Comparison of ENCODE assay signal across 9 cellular contexts in genomic region chr6:11618533-11618932, GRCh38.
DNase-seq lines count a peak whose midpoint lies in the region; ATAC-seq, FAIRE-seq and TF ChIP-seq lines count a peak whose summit lies in the region.
"Had no signal": no experiment of that assay in that cellular context is flagged by ENCODE, and none has a peak within 500 bp of the region (broad histone marks: within the 10 kb centered on the region; RNA-seq: fewer than 3 reads in every experiment).

No MANE protein-coding gene starts in this region.

- H3K27me3 Mint-ChIP-seq in astrocyte (ENCODE audit: low read depth, unreplicated experiment) (no peaks in the 10 kb centered on the region), nephron (ENCODE audit: low read depth) (no peaks in the 10 kb centered on the region), natural killer cell (ENCODE audit: low read depth in 2 of 2) (peaks cover 0 to 3% of the 10 kb centered on the region in 2 donors)

- intact Hi-C loops in natural killer cell (cut with micrococcal nuclease) (no loop called here), psoas muscle (cut with DNase I) (no loop called here)

- H3K79me2 ChIP-seq in astrocyte (ENCODE audit: insufficient read depth, low read length): no peaks in the 10 kb centered on the region

- H3K36me3 ChIP-seq in astrocyte (ENCODE audit: insufficient read depth, low read length) (no peaks in the 10 kb centered on the region), psoas muscle (ENCODE audit: insufficient read depth in 1 of 2, low read depth in 1 of 2) (no peaks in the 10 kb centered on the region)
- H3K36me3 ChIP-seq: neutrophil had no signal

- H3K9me3 ChIP-seq in astrocyte (ENCODE audit: insufficient read depth, low read depth, low read length): no peaks in the 10 kb centered on the region
- no peaks in the 10 kb centered on the region for H3K9me3 ChIP-seq in psoas muscle
- H3K9me3 ChIP-seq: neutrophil had no signal

- no peak overlapping the region for H3K4me2 ChIP-seq in astrocyte (ENCODE audit: low read length)

- no peaks in the 10 kb centered on the region for H4K20me1 ChIP-seq in astrocyte (ENCODE audit: insufficient read depth, low read length)

- no peak overlapping the region for H3K4me3 Mint-ChIP-seq in astrocyte (ENCODE audit: unreplicated experiment)
- H3K4me3 Mint-ChIP-seq in nephron: no peak overlapping the region
- H3K4me3 Mint-ChIP-seq in natural killer cell: no peak overlapping the region

- H3K36me3 Mint-ChIP-seq in astrocyte (ENCODE audit: low read depth, unreplicated experiment) (no peaks in the 10 kb centered on the region), nephron (ENCODE audit: low read depth) (no peaks in the 10 kb centered on the region), natural killer cell (no peaks in the 10 kb centered on the region)

- FAIRE-seq in astrocyte (lab: Jason Lieb, UNC): no peak

- H3K4me1 Mint-ChIP-seq in astrocyte (ENCODE audit: low read depth, unreplicated experiment) (peaks cover 27% of the 10 kb centered on the region), nephron (peaks cover 20% of the 10 kb centered on the region), natural killer cell (no peaks in the 10 kb centered on the region)

- peaks cover 30% of the 10 kb centered on the region for H3K4me1 ChIP-seq in astrocyte (ENCODE audit: insufficient read depth, low read length)
- H3K4me1 ChIP-seq in psoas muscle: no peaks in the 10 kb centered on the region

- no peak overlapping the region for H3K27ac ChIP-seq in astrocyte (ENCODE audit: low read depth, low read length)
- no peak overlapping the region for H3K27ac ChIP-seq in psoas muscle
- H3K27ac ChIP-seq: epithelial cell of prostate, neutrophil had no signal

- H3K27ac Mint-ChIP-seq in astrocyte (ENCODE audit: unreplicated experiment) (no peak overlapping the region), nephron (no peak overlapping the region), natural killer cell (no peak overlapping the region)

- peak; percentile 39 for TF ChIP-seq CTCF in GM12865 (IDR thresholded peaks at IDR 0.05; ENCODE audit: insufficient read depth, low read depth, low read length, missing control alignments)
- peak; percentile 35 for TF ChIP-seq CTCF in astrocyte (IDR thresholded peaks at IDR 0.05; ENCODE audit: insufficient read depth, low read depth, low read length)
- peak in 2 of 3 experiments; percentile 11 to 16 for TF ChIP-seq CTCF in nephron (IDR thresholded peaks at IDR 0.05; ENCODE audit: unreplicated experiment in 3 of 3)
- no peak for TF ChIP-seq CTCF in natural killer cell (IDR thresholded peaks at IDR 0.05)
- TF ChIP-seq CTCF in psoas muscle (IDR thresholded peaks at IDR 0.05): no peak

- H3K4me3 ChIP-seq in GM12865 (ENCODE audit: low read depth, low read length) (no peak overlapping the region), astrocyte (ENCODE audit: insufficient read depth, low read depth, low read length) (no peak overlapping the region), psoas muscle (no peak overlapping the region)

- 45 to 72% (median 53%) methylated on average over 4 of the region's 4 CpGs for WGBS in psoas muscle, 3 donors

- H2AFZ ChIP-seq in astrocyte (ENCODE audit: low read depth, low read length): no peak overlapping the region

- H3K9ac ChIP-seq in astrocyte (ENCODE audit: low read length): no peak overlapping the region

- ATAC-seq in natural killer cell (no peak), psoas muscle (no peak)

- H3K27me3 ChIP-seq in astrocyte (ENCODE audit: insufficient read depth, low read length): no peaks in the 10 kb centered on the region
- no peaks in the 10 kb centered on the region for H3K27me3 ChIP-seq in psoas muscle (ENCODE audit: insufficient read depth in 3 of 3, low read length in 2 of 3)
- H3K27me3 ChIP-seq: neutrophil had no signal

- in situ Hi-C loops in KBM-7 (cut with MboI; ENCODE audit: low pct_unique_long_range_greater_than_20kb, low sequenced_read_pairs): no loop called here

- H3K9me3 Mint-ChIP-seq in astrocyte (ENCODE audit: unreplicated experiment) (no peaks in the 10 kb centered on the region), nephron (no peaks in the 10 kb centered on the region), natural killer cell (no peaks in the 10 kb centered on the region)

- DNase-seq in GM12865 (ENCODE audit: low read depth) (peak; percentile 53), KBM-7 (peak; percentile 55), astrocyte (ENCODE audit: low read depth) (no peak), natural killer cell (no peak), psoas muscle (no peak), UCSD-AML1 (lab: John Stamatoyannopoulos, UW; ENCODE audit: unreplicated experiment) (no peak)

Comparison
In these comparisons a context has a peak if more than half of its experiments do, and no peak if none do; other contexts are left out.
1. DNase-seq: peak in GM12865 (single experiment) and KBM-7 (single experiment); none in astrocyte (single experiment), natural killer cell (single experiment), psoas muscle (0 of 2) and UCSD-AML1 (single experiment).
2. CTCF ChIP-seq: peak in GM12865 (single experiment), astrocyte (single experiment) and nephron (2 of 3); none in natural killer cell (single experiment) and psoas muscle (single experiment).